8 cellular contexts compared by ENCODE assay signal in the genomic region with DNA sequence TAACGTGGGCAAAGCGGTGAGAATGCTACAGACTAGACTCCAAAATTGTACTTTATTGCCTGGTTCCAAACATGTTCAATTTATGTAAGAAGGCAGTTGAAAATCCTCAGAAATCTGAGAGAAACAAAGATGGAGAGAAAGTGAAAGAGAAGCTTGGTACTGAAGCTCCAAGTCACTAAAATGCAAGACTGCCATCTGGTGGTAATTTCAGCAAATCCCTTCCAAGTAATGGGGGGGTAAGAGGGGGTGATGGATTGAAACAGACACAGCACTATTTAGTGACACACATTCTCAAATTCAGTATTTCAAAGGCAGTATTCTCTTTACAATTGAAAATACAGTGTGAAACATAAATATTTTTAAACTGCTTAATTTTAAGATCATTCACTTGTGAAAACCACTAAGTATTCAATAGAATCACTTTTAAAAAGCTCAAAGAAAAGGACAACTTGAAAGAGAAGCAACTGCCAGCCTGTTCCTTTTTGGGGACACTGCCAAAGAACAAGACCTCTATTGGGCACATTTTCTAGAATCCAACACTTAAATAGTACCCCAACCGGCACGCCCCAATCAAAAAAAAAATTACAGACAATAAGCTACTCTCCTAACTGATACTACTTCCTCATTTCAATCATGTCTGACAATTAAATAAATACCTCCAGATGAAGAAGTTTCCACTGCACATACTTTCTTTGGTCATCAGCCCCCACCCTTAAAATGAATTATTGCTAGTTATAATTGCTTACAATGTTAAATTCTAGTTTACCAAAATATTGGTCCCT.
A peak's percentile ranks its signal among the peaks of the same experiment; 100 is the strongest.
DNase-seq lines count a peak whose midpoint lies in the region; ATAC-seq and TF ChIP-seq lines count a peak whose summit lies in the region.

No MANE protein-coding gene starts in this region.

- H3K4me3 Mint-ChIP-seq in T-cell: peak overlapping the region in 1 of 3 donors; percentile 38

- H3K4me1 ChIP-seq in liver (ENCODE audit: control insufficient read depth in 4 of 4, insufficient read depth in 4 of 4, low read length in 3 of 4) (peaks cover 2 to 4% (median 3%) of the 10 kb centered on the region in 4 donors), testis (no peaks in the 10 kb centered on the region)

- H3K9me3 Mint-ChIP-seq in T-cell: no peaks in the 10 kb centered on the region

- no peak for TF ChIP-seq POLR2A in NB4 (IDR thresholded peaks at IDR 0.05; ENCODE audit: extremely low read depth, insufficient read length)
- no peak for TF ChIP-seq POLR2A in testis (IDR thresholded peaks at IDR 0.05)

- H3K9me3 ChIP-seq in liver (ENCODE audit: control insufficient read depth in 4 of 4, low read length in 3 of 4) (no peaks in the 10 kb centered on the region), testis (no peaks in the 10 kb centered on the region)

- no peaks in the 10 kb centered on the region for H3K27me3 Mint-ChIP-seq in T-cell

- H3K27ac ChIP-seq in liver (ENCODE audit: low read depth in 1 of 2, low read length in 2 of 2) (no peak overlapping the region), testis (no peak overlapping the region)

- H3K4me3 ChIP-seq in AG09309 (ENCODE audit: control insufficient read depth, low read depth, low read length) (peak overlapping the region; percentile 3; the same call in 1 of the 2 replicates), NB4 (ENCODE audit: low read depth, low read length) (no peak overlapping the region), liver (ENCODE audit: low read depth in 1 of 3, low read length in 3 of 3) (peak overlapping the region in 2 of 3 donors; percentile 18 to 36), testis (peak overlapping the region in 1 of 2 donors; percentile 2)

- intact Hi-C loops in testis (cut with DNase I; ENCODE audit: low total_unique reads): no loop called here

- no peak overlapping the region for H3K9ac ChIP-seq in liver (ENCODE audit: low read depth in 1 of 2, low read length in 2 of 2)

- no peaks in the 10 kb centered on the region for H3K27me3 ChIP-seq in liver (ENCODE audit: control insufficient read depth in 4 of 4, insufficient read depth in 4 of 4, low read length in 3 of 4)
- no peaks in the 10 kb centered on the region for H3K27me3 ChIP-seq in testis

- peaks cover 12 to 14% (median 13%) of the 10 kb centered on the region in 3 donors for H3K4me1 Mint-ChIP-seq in T-cell

- TF ChIP-seq CTCF in AG09309 (IDR thresholded peaks at IDR 0.05; ENCODE audit: control insufficient read depth, insufficient read depth, low read depth, low read length, missing control alignments) (peak; percentile 84), GM12873 (IDR thresholded peaks at IDR 0.05; ENCODE audit: insufficient read depth, low read depth, low read length, missing control alignments) (peak; percentile 78), NB4 (IDR thresholded peaks at IDR 0.05; ENCODE audit: low read depth, low read length) (peak; percentile 72), liver (IDR thresholded peaks at IDR 0.05; ENCODE audit: low read depth, low read length, missing input control) (peak; percentile 81), testis (IDR thresholded peaks at IDR 0.05) (peak; percentile 64 to 82 (median 82))

- peak; percentile 83 for ATAC-seq in HG02642 (IDR thresholded peaks at IDR 0.05; ENCODE audit: poor library complexity, unreplicated experiment)
- ATAC-seq in T-cell (replicated peaks in 1 of 4): peak; percentile 75 to 92 (median 86)

- H3K27ac Mint-ChIP-seq in T-cell: peak overlapping the region in 1 of 2 donors; percentile 77

- CTCF ChIA-PET in T-cell (lab: Charles Lee): interaction anchor here (0.5 to 2.5 kb wide), 30 partner anchors 10 to 1941 kb away, joined by 3 to 49 read pairs (median 4); no protein-coding TSS in a partner anchor

- no peaks in the 10 kb centered on the region for H3K36me3 ChIP-seq in liver (ENCODE audit: control insufficient read depth in 4 of 4, insufficient read depth in 3 of 4, low read depth in 1 of 4, low read length in 3 of 4)
- H3K36me3 ChIP-seq in testis (ENCODE audit: low read depth, missing control alignments): no peaks in the 10 kb centered on the region

- WGBS in liver: 62% methylated on average over 4 of the region's 4 CpGs
- WGBS in testis, 2 donors: 63 to 64% methylated on average over 4 of the region's 4 CpGs

- TF ChIP-seq RAD21 in liver (IDR thresholded peaks at IDR 0.05): peak; percentile 91 to 92

- peak; percentile 61 for DNase-seq in AG09309 (ENCODE audit: low read depth)
- peak; percentile 74 for DNase-seq in NB4 (ENCODE audit: low read depth)
- DNase-seq in T-cell: peak in 23 of 34 experiments; percentile 10 to 61 (median 26)
- peak; percentile 91 for DNase-seq in dedifferentiated amniotic fluid mesenchymal stem cell (ENCODE audit: extremely low spot score)
- peak; percentile 56 for DNase-seq in testis

- peaks cover 9% of the 10 kb centered on the region for H3K36me3 Mint-ChIP-seq in T-cell

- POLR2A ChIA-PET in T-cell (lab: Charles Lee): interaction anchor here (0.6 to 0.7 kb wide), 3 partner anchors 30 to 1262 kb away, joined by 3 to 6 read pairs (median 4); no protein-coding TSS in a partner anchor

TF ChIP-seq in liver, 16 proteins besides CTCF, POLR2A, EP300 and RAD21:
- no peak for TF ChIP-seq JUND (IDR thresholded peaks at IDR 0.05)
- no peak for TF ChIP-seq HNF4A (conservative IDR thresholded peaks at IDR 0.05)
- no peak for TF ChIP-seq RXRA (IDR thresholded peaks at IDR 0.05)
- TF ChIP-seq, protein P1, sequence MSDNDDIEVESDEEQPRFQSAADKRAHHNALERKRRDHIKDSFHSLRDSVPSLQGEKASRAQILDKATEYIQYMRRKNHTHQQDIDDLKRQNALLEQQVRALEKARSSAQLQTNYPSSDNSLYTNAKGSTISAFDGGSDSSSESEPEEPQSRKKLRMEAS (IDR thresholded peaks at IDR 0.05): no peak
- TF ChIP-seq GABPA (IDR thresholded peaks at IDR 0.05 in 1 of 2, conservative IDR thresholded peaks at IDR 0.05 in 1 of 2): no peak
- no peak for TF ChIP-seq TAF1 (conservative IDR thresholded peaks at IDR 0.05)
- no peak for TF ChIP-seq EGR1 (IDR thresholded peaks at IDR 0.05; ENCODE audit: low read depth in 2 of 2)
- no peak for TF ChIP-seq YY1 (IDR thresholded peaks at IDR 0.05)
- no peak for TF ChIP-seq HNF4G (IDR thresholded peaks at IDR 0.05)
TF ChIP-seq in liver: peak in this region for 0.

Comparison
In these comparisons a context has a peak if more than half of its experiments do, and no peak if none do; other contexts are left out.
1. DNase-seq: peak in every context shown above with its lines; median percentile 91 in dedifferentiated amniotic fluid mesenchymal stem cell; 74 in NB4; 61 in AG09309; 56 in testis; 26 in T-cell.